Comparison of ENCODE assay signal across 23 cellular contexts in the genomic region with DNA sequence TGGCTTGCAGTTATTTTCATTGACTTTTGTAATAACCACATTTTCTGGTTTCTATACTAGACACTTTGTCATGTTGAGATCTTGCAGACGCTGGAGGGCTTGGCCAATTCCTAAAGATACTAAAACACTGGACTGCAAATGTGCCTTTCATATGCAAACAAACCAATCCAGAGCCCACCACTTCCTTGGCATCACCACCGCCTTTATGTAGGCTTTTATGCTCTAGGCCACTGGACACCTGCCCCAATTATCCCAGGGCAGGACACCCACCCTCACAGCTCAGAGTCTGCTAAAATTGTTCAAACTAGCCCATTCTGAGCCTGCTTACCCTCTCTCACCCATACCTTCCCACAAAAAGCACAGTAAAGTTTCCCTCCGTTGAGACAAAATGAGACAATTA.
"Had no signal": no experiment of that assay in that cellular context is flagged by ENCODE, and none has a peak within 500 bp of the region (broad histone marks: within the 10 kb centered on the region; RNA-seq: fewer than 3 reads in every experiment).

No MANE protein-coding gene starts in this region.

- ATAC-seq: activated CD8-positive, alpha-beta T cell treated with anti-CD3 and anti-CD28 coated beads, Interleukin-2, amount 10 ng/mL, durations not matched to agents 7 days and 5 days; activated naive CD4-positive, alpha-beta T cell treated with anti-CD3 and anti-CD28 coated beads, Interleukin-2, amount 50 U/mL, for 72 hours; activated T-helper 17 cell treated with anti-CD3 and anti-CD28 coated beads, Interleukin-2, amount 50 U/mL, for 72 hours; left ventricle myocardium superior; pancreas; sciatic nerve; stimulated activated memory B cell treated with anti-CD40 and anti-IgM and Interleukin-4, amounts not matched to agents 10 μg/mL and 1 μg/mL and 100 μg/mL, for 72 hours had no signal

- H3K4me2 ChIP-seq: smooth muscle cell had no signal

- H3K9me3 Mint-ChIP-seq: activated naive CD4-positive, alpha-beta T cell treated with anti-CD3 and anti-CD28 coated beads, Interleukin-2, amount 50 U/mL, for 72 hours; activated T-cell treated with anti-CD3 and anti-CD28 coated beads, Interleukin-2, amount 50 U/mL, for 24 hours; activated T-helper 17 cell treated with anti-CD3 and anti-CD28 coated beads, Interleukin-2, amount 50 U/mL, for 72 hours had no signal

- DNase-seq: activated CD4-positive, alpha-beta T cell treated with anti-CD3 and anti-CD28 coated beads for 1 hour; activated CD4-positive, alpha-beta T cell treated with anti-CD3 and anti-CD28 coated beads, Interleukin-2, amount 50 U/mL, for 1 hour; activated CD8-positive, alpha-beta T cell treated with anti-CD3 and anti-CD28 coated beads, Interleukin-2, amount 10 ng/mL, durations not matched to agents 7 days and 5 days; activated T-cell treated with anti-CD3 and anti-CD28 coated beads, Interleukin-2, amount 50 U/mL, for 24 hours; adrenal gland; effector CD4-positive, alpha-beta T cell; erythroblast; hypothalamus; left ventricle myocardium superior; pancreas; stimulated activated CD4-positive, alpha-beta T cell treated with anti-CD3 and anti-CD28 coated beads, Interleukin-15, amount 100 ng/mL, for 24 hours; stomach; T-helper 9 cell; trophoblast cell had no signal

- H3K27me3 ChIP-seq: adrenal gland, pancreas, vagina had no signal

- H3K36me3 ChIP-seq: adrenal gland, neutrophil, pancreas, stomach, suprapubic skin, vagina had no signal

- H3K4me1 ChIP-seq: adrenal gland, pancreas, suprapubic skin, vagina had no signal

- H3K4me1 Mint-ChIP-seq: activated T-helper 17 cell treated with anti-CD3 and anti-CD28 coated beads, Interleukin-2, amount 50 U/mL, for 72 hours; stimulated activated memory B cell treated with anti-CD40 and anti-IgM and Interleukin-4, amounts not matched to agents 10 μg/mL and 1 μg/mL and 100 μg/mL, for 72 hours had no signal

- H3K27ac Mint-ChIP-seq: activated CD8-positive, alpha-beta T cell treated with anti-CD3 and anti-CD28 coated beads, Interleukin-2, amount 10 ng/mL, durations not matched to agents 7 days and 5 days; activated naive CD4-positive, alpha-beta T cell treated with anti-CD3 and anti-CD28 coated beads, Interleukin-2, amount 50 U/mL, for 72 hours; activated T-cell treated with anti-CD3 and anti-CD28 coated beads, Interleukin-2, amount 50 U/mL, for 24 hours; activated T-helper 17 cell treated with anti-CD3 and anti-CD28 coated beads, Interleukin-2, amount 50 U/mL, for 72 hours; nephron; stimulated activated memory B cell treated with anti-CD40 and anti-IgM and Interleukin-4, amounts not matched to agents 10 μg/mL and 1 μg/mL and 100 μg/mL, for 72 hours had no signal

- H3K4me3 ChIP-seq: adrenal gland, pancreas, smooth muscle cell, stomach, suprapubic skin, vagina had no signal

- H3K27ac ChIP-seq: adrenal gland, neutrophil, pancreas, suprapubic skin, vagina had no signal

- H3K4me3 Mint-ChIP-seq: activated CD8-positive, alpha-beta T cell treated with anti-CD3 and anti-CD28 coated beads, Interleukin-2, amount 10 ng/mL, durations not matched to agents 7 days and 5 days; activated T-cell treated with anti-CD3 and anti-CD28 coated beads, Interleukin-2, amount 50 U/mL, for 24 hours; activated T-helper 17 cell treated with anti-CD3 and anti-CD28 coated beads, Interleukin-2, amount 50 U/mL, for 72 hours; nephron; stimulated activated memory B cell treated with anti-CD40 and anti-IgM and Interleukin-4, amounts not matched to agents 10 μg/mL and 1 μg/mL and 100 μg/mL, for 72 hours had no signal

- H3K9me3 ChIP-seq: adrenal gland, neutrophil, pancreas, stomach, suprapubic skin, vagina had no signal

- H3K36me3 Mint-ChIP-seq: activated naive CD4-positive, alpha-beta T cell treated with anti-CD3 and anti-CD28 coated beads, Interleukin-2, amount 50 U/mL, for 72 hours; stimulated activated memory B cell treated with anti-CD40 and anti-IgM and Interleukin-4, amounts not matched to agents 10 μg/mL and 1 μg/mL and 100 μg/mL, for 72 hours had no signal
